8 cellular contexts compared by ENCODE assay signal in the genomic region with DNA sequence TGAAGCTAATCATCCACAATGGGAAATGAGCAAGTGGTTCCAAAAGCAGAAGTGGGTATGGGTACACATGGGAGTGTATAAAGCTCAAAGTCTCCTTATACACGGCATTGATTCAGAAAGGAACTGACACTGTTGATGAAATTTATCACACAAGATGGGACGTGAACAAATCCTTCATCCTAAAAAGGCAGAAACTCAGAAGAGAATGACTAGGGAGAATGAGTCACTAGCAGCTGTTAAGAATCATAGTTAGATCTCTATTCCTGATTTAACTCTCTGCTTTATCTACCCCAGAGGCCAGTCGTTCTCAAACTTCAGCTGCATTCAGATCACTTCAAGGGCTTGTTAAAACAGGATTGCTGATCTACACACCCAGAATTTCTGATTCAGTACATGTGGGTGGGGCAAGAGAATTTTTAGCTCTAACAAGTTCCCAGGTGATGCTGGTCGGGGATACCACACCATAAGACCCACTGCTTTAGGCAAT.
DNase-seq lines count a peak whose midpoint lies in the region; ATAC-seq and TF ChIP-seq lines count a peak whose summit lies in the region.

No MANE protein-coding gene starts in this region.

- H3K4me1 Mint-ChIP-seq in stimulated activated naive B cell treated with anti-CD40 and anti-IgM and Interleukin-4, amounts not matched to agents 10 μg/mL and 1 μg/mL and 100 μg/mL, for 72 hours = peaks cover 0 to 4% of the 10 kb centered on the region in 2 donors

- ATAC-seq in GM19463 (IDR thresholded peaks at IDR 0.05; ENCODE audit: unreplicated experiment) (peak; percentile 55), GM21381 (IDR thresholded peaks at IDR 0.05; ENCODE audit: unreplicated experiment) (no peak)
- ATAC-seq in stimulated activated naive B cell treated with anti-CD40 and anti-IgM and Interleukin-4, amounts not matched to agents 10 μg/mL and 1 μg/mL and 100 μg/mL, for 72 hours (replicated peaks) = peak; percentile 86 to 90

- H2AFZ ChIP-seq in OCI-LY3 (ENCODE audit: low read depth, low read length) = peak overlapping the region; percentile 24; the same call in 1 of the 2 replicates

- no peak for TF ChIP-seq CTCF in OCI-LY3 (IDR thresholded peaks at IDR 0.05; ENCODE audit: low read depth, low read length)
- no peak for TF ChIP-seq CTCF in fibroblast of villous mesenchyme (IDR thresholded peaks at IDR 0.05; ENCODE audit: insufficient read depth, low read depth, low read length)

- no peaks in the 10 kb centered on the region for H4K20me1 ChIP-seq in OCI-LY3 (ENCODE audit: insufficient read depth, low read length)

- H3K4me3 Mint-ChIP-seq in stimulated activated naive B cell treated with anti-CD40 and anti-IgM and Interleukin-4, amounts not matched to agents 10 μg/mL and 1 μg/mL and 100 μg/mL, for 72 hours = no peak overlapping the region

- peaks cover 0 to 7% of the 10 kb centered on the region in 2 donors for H3K36me3 Mint-ChIP-seq in stimulated activated naive B cell treated with anti-CD40 and anti-IgM and Interleukin-4, amounts not matched to agents 10 μg/mL and 1 μg/mL and 100 μg/mL, for 72 hours

- no peaks in the 10 kb centered on the region for H3K79me2 ChIP-seq in OCI-LY3 (ENCODE audit: low read length)

- DNase-seq in fibroblast of villous mesenchyme (ENCODE audit: low read depth) (peak; percentile 86), GM19238 (ENCODE audit: insufficient read length, low spot score) (no peak), DMS114 treated with DMSO at 0.1 percent for 48 hours (lab: John Stamatoyannopoulos, UW; ENCODE audit: unreplicated experiment) (no peak)
- DNase-seq in stimulated activated naive B cell treated with anti-CD40 and anti-IgM and Interleukin-4, amounts not matched to agents 10 μg/mL and 1 μg/mL and 100 μg/mL, for 72 hours = no peak
- DNase-seq in effector memory CD4-positive, alpha-beta T cell = no peak

- H3K27me3 Mint-ChIP-seq in stimulated activated naive B cell treated with anti-CD40 and anti-IgM and Interleukin-4, amounts not matched to agents 10 μg/mL and 1 μg/mL and 100 μg/mL, for 72 hours = no peaks in the 10 kb centered on the region

- H3K9me3 Mint-ChIP-seq in stimulated activated naive B cell treated with anti-CD40 and anti-IgM and Interleukin-4, amounts not matched to agents 10 μg/mL and 1 μg/mL and 100 μg/mL, for 72 hours = peaks cover 0 to under 1% of the 10 kb centered on the region in 2 donors

- peaks cover 55% of the 10 kb centered on the region for H3K4me1 ChIP-seq in OCI-LY3 (ENCODE audit: low read length)
- H3K4me1 ChIP-seq in effector memory CD4-positive, alpha-beta T cell (ENCODE audit: control insufficient read depth, insufficient read depth, low read length, poor library complexity, severe bottlenecking) = no peaks in the 10 kb centered on the region

- H3K9ac ChIP-seq in OCI-LY3 (ENCODE audit: low read length) = peak overlapping the region; percentile 39; the same call in 1 of the 2 replicates

- H3K27ac ChIP-seq in OCI-LY3 (ENCODE audit: low read length) = peak overlapping the region; percentile 82
- no peak overlapping the region for H3K27ac ChIP-seq in effector memory CD4-positive, alpha-beta T cell (ENCODE audit: insufficient read depth, low read length, poor library complexity, severe bottlenecking)

- H3K4me3 ChIP-seq in OCI-LY3 (ENCODE audit: low read length) (peak overlapping the region; percentile 3), fibroblast of villous mesenchyme (ENCODE audit: low read depth, low read length) (no peak overlapping the region)
- no peak overlapping the region for H3K4me3 ChIP-seq in effector memory CD4-positive, alpha-beta T cell (ENCODE audit: insufficient read depth, low read depth, low read length, poor library complexity, severe bottlenecking)

- peak overlapping the region; percentile 38 for H3K4me2 ChIP-seq in OCI-LY3 (ENCODE audit: low read length)

- no peaks in the 10 kb centered on the region for H3K36me3 ChIP-seq in OCI-LY3 (replicated peaks; ENCODE audit: low read depth, low read length)
- H3K36me3 ChIP-seq in effector memory CD4-positive, alpha-beta T cell (ENCODE audit: control insufficient read depth, insufficient read depth, low read length) = no peaks in the 10 kb centered on the region

- no peaks in the 10 kb centered on the region for H3K27me3 ChIP-seq in OCI-LY3 (ENCODE audit: low read depth, low read length)
- H3K27me3 ChIP-seq in effector memory CD4-positive, alpha-beta T cell (replicated peaks; ENCODE audit: control insufficient read depth, insufficient read depth, low read length, poor library complexity, severe bottlenecking) = no peaks in the 10 kb centered on the region

- no peaks in the 10 kb centered on the region for H3K9me3 ChIP-seq in OCI-LY3 (ENCODE audit: insufficient read depth, low read length)
- H3K9me3 ChIP-seq in effector memory CD4-positive, alpha-beta T cell (ENCODE audit: control insufficient read depth, low read length) = no peaks in the 10 kb centered on the region

- H3K27ac Mint-ChIP-seq in stimulated activated naive B cell treated with anti-CD40 and anti-IgM and Interleukin-4, amounts not matched to agents 10 μg/mL and 1 μg/mL and 100 μg/mL, for 72 hours = no peak overlapping the region
